11 cellular contexts compared by ENCODE assay signal in the genomic region with DNA sequence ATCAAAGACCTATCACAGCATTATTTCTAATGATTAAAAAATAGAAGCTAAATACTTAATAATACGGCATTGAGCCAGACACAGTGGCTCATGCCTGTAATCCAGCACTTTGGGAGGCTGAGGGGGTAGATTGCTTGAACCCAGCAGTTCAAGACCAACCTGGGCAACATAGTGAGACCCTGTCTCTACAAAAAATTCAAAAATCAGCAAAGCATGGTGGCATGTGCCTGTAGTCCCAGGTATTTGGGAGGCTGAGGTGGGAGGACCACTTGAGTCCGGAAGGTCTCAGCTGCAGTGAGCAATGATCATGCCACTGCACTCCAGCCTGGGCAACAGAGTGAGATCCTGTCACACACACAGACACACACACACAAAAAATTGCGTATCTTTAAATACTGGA.
"Had no signal": no experiment of that assay in that cellular context is flagged by ENCODE, and none has a peak within 500 bp of the region (broad histone marks: within the 10 kb centered on the region; RNA-seq: fewer than 3 reads in every experiment).

No MANE protein-coding gene starts in this region.

- H3K4me1 ChIP-seq: HAP-1 had no signal

- H3K9me3 ChIP-seq: HAP-1 had no signal

- H3K4me3 ChIP-seq: GM23248, GM23338, HAP-1 had no signal

- H3K27ac Mint-ChIP-seq: GM23338, H9, HFFc6 had no signal

- FAIRE-seq: H1, H54 had no signal

- H3K4me2 ChIP-seq: GM23338 had no signal

- H3K9me3 Mint-ChIP-seq: GM23338, H9, HFFc6 had no signal

- H3K9ac ChIP-seq: GM23248 had no signal

- DNase-seq: GM23248, GOT3, H7, H9, HCEC 1CT, HFFc6 had no signal

- H3K27ac ChIP-seq: GM23248 had no signal

- H2AFZ ChIP-seq: GM23248, GM23338 had no signal

- ATAC-seq: GM23338, HCT116 had no signal

- H3K4me3 Mint-ChIP-seq: GM23338, H9, HFFc6 had no signal

- H3K4me1 Mint-ChIP-seq: GM23338, H9 had no signal
